In the genomic region with DNA sequence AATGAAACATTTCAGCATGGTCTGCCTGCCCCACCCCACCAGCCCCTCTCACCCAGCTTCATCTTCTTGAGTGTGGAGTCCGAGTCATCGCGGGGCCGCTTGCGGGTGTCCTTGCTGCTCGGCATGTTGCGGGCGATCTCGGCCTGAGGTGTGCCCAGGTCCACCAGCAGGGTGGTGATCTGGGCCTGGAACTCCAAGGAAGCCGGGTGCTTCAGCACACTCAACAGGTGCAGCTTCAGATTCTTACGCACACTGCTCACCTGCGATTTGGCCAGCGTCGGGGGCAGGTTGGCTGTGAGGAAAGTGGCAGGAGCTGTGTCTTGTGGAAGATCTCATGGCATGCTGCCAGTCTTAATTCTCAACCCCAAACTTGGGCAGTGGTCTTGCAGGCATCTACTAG, we compare ENCODE assay signal across 2 cellular contexts.
TF ChIP-seq lines count a peak whose summit lies in the region.

No MANE protein-coding gene starts in this region.

TF ChIP-seq in HepG2, 621 proteins besides CTCF, POLR2A, EP300 and RAD21:
- TF ChIP-seq ZNF790 (CRISPR knock-in tag; IDR thresholded peaks at IDR 0.05; ENCODE audit: borderline replicate concordance): no peak
- TF ChIP-seq, protein P1, sequence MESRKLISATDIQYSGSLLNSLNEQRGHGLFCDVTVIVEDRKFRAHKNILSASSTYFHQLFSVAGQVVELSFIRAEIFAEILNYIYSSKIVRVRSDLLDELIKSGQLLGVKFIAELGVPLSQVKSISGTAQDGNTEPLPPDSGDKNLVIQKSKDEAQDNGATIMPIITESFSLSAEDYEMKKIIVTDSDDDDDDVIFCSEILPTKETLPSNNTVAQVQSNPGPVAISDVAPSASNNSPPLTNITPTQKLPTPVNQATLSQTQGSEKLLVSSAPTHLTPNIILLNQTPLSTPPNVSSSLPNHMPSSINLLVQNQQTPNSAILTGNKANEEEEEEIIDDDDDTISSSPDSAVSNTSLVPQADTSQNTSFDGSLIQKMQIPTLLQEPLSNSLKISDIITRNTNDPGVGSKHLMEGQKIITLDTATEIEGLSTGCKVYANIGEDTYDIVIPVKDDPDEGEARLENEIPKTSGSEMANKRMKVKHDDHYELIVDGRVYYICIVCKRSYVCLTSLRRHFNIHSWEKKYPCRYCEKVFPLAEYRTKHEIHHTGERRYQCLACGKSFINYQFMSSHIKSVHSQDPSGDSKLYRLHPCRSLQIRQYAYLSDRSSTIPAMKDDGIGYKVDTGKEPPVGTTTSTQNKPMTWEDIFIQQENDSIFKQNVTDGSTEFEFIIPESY (CRISPR knock-in tag; IDR thresholded peaks at IDR 0.05): peak; percentile 73

TF ChIP-seq in GM23338, 12 proteins besides CTCF, POLR2A, EP300 and RAD21:
- TF ChIP-seq POLR2AphosphoS5 (IDR thresholded peaks at IDR 0.05; ENCODE audit: low read depth) (no peak), JUNB (IDR thresholded peaks at IDR 0.05; ENCODE audit: unreplicated experiment) (no peak), NANOG (IDR thresholded peaks at IDR 0.05; ENCODE audit: borderline replicate concordance) (no peak), EZH2 (IDR thresholded peaks at IDR 0.05; ENCODE audit: low read depth, unreplicated experiment) (no peak), CREB1 (CRISPR knock-in tag; IDR thresholded peaks at IDR 0.05; ENCODE audit: low read depth) (no peak), EZH2phosphoT487 (IDR thresholded peaks at IDR 0.05; ENCODE audit: unreplicated experiment) (no peak), STAT1 (IDR thresholded peaks at IDR 0.05; ENCODE audit: unreplicated experiment) (no peak), ZNF114 (CRISPR knock-in tag; IDR thresholded peaks at IDR 0.05) (no peak), ZNF331 (CRISPR knock-in tag; IDR thresholded peaks at IDR 0.05; ENCODE audit: low read depth) (no peak), REST (IDR thresholded peaks at IDR 0.05; ENCODE audit: unreplicated experiment) (no peak)
- TF ChIP-seq, protein P2, sequence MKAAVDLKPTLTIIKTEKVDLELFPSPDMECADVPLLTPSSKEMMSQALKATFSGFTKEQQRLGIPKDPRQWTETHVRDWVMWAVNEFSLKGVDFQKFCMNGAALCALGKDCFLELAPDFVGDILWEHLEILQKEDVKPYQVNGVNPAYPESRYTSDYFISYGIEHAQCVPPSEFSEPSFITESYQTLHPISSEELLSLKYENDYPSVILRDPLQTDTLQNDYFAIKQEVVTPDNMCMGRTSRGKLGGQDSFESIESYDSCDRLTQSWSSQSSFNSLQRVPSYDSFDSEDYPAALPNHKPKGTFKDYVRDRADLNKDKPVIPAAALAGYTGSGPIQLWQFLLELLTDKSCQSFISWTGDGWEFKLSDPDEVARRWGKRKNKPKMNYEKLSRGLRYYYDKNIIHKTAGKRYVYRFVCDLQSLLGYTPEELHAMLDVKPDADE (IDR thresholded peaks at IDR 0.05): no peak
- TF ChIP-seq, protein P3, sequence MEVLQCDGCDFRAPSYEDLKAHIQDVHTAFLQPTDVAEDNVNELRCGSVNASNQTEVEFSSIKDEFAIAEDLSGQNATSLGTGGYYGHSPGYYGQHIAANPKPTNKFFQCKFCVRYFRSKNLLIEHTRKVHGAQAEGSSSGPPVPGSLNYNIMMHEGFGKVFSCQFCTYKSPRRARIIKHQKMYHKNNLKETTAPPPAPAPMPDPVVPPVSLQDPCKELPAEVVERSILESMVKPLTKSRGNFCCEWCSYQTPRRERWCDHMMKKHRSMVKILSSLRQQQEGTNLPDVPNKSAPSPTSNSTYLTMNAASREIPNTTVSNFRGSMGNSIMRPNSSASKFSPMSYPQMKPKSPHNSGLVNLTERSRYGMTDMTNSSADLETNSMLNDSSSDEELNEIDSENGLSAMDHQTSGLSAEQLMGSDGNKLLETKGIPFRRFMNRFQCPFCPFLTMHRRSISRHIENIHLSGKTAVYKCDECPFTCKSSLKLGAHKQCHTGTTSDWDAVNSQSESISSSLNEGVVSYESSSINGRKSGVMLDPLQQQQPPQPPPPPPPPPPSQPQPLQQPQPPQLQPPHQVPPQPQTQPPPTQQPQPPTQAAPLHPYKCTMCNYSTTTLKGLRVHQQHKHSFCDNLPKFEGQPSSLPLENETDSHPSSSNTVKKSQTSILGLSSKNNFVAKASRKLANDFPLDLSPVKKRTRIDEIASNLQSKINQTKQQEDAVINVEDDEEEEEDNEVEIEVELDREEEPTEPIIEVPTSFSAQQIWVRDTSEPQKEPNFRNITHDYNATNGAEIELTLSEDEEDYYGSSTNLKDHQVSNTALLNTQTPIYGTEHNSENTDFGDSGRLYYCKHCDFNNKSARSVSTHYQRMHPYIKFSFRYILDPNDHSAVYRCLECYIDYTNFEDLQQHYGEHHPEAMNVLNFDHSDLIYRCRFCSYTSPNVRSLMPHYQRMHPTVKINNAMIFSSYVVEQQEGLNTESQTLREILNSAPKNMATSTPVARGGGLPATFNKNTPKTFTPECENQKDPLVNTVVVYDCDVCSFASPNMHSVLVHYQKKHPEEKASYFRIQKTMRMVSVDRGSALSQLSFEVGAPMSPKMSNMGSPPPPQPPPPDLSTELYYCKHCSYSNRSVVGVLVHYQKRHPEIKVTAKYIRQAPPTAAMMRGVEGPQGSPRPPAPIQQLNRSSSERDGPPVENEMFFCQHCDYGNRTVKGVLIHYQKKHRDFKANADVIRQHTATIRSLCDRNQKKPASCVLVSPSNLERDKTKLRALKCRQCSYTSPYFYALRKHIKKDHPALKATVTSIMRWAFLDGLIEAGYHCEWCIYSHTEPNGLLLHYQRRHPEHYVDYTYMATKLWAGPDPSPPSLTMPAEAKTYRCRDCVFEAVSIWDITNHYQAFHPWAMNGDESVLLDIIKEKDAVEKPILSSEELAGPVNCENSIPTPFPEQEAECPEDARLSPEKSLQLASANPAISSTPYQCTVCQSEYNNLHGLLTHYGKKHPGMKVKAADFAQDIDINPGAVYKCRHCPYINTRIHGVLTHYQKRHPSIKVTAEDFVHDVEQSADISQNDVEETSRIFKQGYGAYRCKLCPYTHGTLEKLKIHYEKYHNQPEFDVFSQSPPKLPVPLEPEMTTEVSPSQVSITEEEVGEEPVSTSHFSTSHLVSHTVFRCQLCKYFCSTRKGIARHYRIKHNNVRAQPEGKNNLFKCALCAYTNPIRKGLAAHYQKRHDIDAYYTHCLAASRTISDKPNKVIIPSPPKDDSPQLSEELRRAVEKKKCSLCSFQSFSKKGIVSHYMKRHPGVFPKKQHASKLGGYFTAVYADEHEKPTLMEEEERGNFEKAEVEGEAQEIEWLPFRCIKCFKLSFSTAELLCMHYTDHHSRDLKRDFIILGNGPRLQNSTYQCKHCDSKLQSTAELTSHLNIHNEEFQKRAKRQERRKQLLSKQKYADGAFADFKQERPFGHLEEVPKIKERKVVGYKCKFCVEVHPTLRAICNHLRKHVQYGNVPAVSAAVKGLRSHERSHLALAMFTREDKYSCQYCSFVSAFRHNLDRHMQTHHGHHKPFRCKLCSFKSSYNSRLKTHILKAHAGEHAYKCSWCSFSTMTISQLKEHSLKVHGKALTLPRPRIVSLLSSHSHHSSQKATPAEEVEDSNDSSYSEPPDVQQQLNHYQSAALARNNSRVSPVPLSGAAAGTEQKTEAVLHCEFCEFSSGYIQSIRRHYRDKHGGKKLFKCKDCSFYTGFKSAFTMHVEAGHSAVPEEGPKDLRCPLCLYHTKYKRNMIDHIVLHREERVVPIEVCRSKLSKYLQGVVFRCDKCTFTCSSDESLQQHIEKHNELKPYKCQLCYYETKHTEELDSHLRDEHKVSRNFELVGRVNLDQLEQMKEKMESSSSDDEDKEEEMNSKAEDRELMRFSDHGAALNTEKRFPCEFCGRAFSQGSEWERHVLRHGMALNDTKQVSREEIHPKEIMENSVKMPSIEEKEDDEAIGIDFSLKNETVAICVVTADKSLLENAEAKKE (CRISPR knock-in tag; IDR thresholded peaks at IDR 0.05): no peak
